In the genomic region with DNA sequence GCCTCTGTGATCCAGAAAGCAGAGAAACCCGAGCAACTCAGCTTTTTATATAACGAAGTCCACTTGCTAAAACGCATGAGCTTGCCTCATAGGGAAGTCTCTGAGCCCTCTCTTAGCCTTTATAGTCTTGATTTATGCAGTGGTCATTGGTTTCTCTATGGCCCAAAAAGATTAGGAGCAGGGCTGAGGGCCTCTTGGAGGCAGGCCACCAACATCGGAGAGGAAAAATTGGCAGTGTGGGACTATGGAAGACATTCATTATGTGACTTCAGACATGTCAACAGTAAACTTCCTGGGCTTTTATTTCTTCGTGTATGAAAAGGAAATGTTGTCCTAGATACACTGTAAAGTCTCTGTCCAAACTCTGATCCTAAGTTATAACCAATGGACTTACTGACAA, we compare ENCODE assay signal across 2 cellular contexts.
TF ChIP-seq lines count a peak whose summit lies in the region.

No MANE protein-coding gene starts in this region.

TF ChIP-seq in IMR-90, 13 proteins besides CTCF, POLR2A, EP300 and RAD21:
- TF ChIP-seq RCOR1 (IDR thresholded peaks at IDR 0.05; ENCODE audit: insufficient replicate concordance, low read length) (no peak), BHLHE40 (IDR thresholded peaks at IDR 0.05; ENCODE audit: low read depth, low read length) (no peak), SMC3 (IDR thresholded peaks at IDR 0.05; ENCODE audit: low read depth, low read length) (no peak), CHD1 (IDR thresholded peaks at IDR 0.05; ENCODE audit: low read depth, low read length) (no peak), RFX5 (IDR thresholded peaks at IDR 0.05; ENCODE audit: low read depth, low read length) (no peak), CEBPB (IDR thresholded peaks at IDR 0.05; ENCODE audit: low read depth, low read length) (no peak)
- TF ChIP-seq, protein P1, sequence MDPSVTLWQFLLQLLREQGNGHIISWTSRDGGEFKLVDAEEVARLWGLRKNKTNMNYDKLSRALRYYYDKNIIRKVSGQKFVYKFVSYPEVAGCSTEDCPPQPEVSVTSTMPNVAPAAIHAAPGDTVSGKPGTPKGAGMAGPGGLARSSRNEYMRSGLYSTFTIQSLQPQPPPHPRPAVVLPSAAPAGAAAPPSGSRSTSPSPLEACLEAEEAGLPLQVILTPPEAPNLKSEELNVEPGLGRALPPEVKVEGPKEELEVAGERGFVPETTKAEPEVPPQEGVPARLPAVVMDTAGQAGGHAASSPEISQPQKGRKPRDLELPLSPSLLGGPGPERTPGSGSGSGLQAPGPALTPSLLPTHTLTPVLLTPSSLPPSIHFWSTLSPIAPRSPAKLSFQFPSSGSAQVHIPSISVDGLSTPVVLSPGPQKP (IDR thresholded peaks at IDR 0.05; ENCODE audit: borderline replicate concordance, low read depth, low read length), result no peak

TF ChIP-seq in K562, 482 proteins besides CTCF, POLR2A, EP300 and RAD21:
- TF ChIP-seq ZNF696 (CRISPR knock-in tag; conservative IDR thresholded peaks at IDR 0.05) (no peak), TAF7 (tag; IDR thresholded peaks at IDR 0.05) (no peak), GTF2F1 (IDR thresholded peaks at IDR 0.05; ENCODE audit: low read depth, low read length) (no peak), ZFP36 (IDR thresholded peaks at IDR 0.05; ENCODE audit: low read depth, low read length, partially characterized antibody) (peak; percentile 60), ZNF431 (CRISPR knock-in tag; IDR thresholded peaks at IDR 0.05) (no peak), ZFX (CRISPR knock-in tag; IDR thresholded peaks at IDR 0.05) (peak; percentile 31; the same call in 1 of the 2 replicates), SMAD3 (CRISPR knock-in tag; conservative IDR thresholded peaks at IDR 0.05) (no peak), CBFA2T3 (IDR thresholded peaks at IDR 0.05) (peak; percentile 35; the same call in 1 of the 2 replicates), MYNN (IDR thresholded peaks at IDR 0.05) (peak; percentile 35; the same call in 1 of the 2 replicates), MYNN (CRISPR knock-in tag; IDR thresholded peaks at IDR 0.05) (no peak), PHF21A (IDR thresholded peaks at IDR 0.05; ENCODE audit: borderline replicate concordance, low read depth) (no peak), CBX3 (IDR thresholded peaks at IDR 0.05; ENCODE audit: borderline replicate concordance in 1 of 2, low read length in 2 of 2) (no peak), ZBTB17 (CRISPR knock-in tag; IDR thresholded peaks at IDR 0.05) (0 out of 2 replicates have a peak, but pooled peaks have one; percentile 14), MEIS2 (IDR thresholded peaks at IDR 0.05; ENCODE audit: partially characterized antibody) (peak; percentile 90), TCF3 (CRISPR knock-in tag; IDR thresholded peaks at IDR 0.05) (0 out of 2 replicates have a peak, but pooled peaks have one; percentile 21), ARID1B (IDR thresholded peaks at IDR 0.05) (peak; percentile 27; the same call in 1 of the 2 replicates), MTA2 (IDR thresholded peaks at IDR 0.05; ENCODE audit: low read depth) (no peak)
- TF ChIP-seq, protein P2, sequence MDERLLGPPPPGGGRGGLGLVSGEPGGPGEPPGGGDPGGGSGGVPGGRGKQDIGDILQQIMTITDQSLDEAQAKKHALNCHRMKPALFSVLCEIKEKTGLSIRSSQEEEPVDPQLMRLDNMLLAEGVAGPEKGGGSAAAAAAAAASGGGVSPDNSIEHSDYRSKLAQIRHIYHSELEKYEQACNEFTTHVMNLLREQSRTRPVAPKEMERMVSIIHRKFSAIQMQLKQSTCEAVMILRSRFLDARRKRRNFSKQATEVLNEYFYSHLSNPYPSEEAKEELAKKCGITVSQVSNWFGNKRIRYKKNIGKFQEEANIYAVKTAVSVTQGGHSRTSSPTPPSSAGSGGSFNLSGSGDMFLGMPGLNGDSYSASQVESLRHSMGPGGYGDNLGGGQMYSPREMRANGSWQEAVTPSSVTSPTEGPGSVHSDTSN (CRISPR knock-in tag; IDR thresholded peaks at IDR 0.05; ENCODE audit: low read depth), result no peak
- TF ChIP-seq, protein P2 (tag; conservative IDR thresholded peaks at IDR 0.05; ENCODE audit: low read depth), result peak; percentile 88
- TF ChIP-seq, protein P3, sequence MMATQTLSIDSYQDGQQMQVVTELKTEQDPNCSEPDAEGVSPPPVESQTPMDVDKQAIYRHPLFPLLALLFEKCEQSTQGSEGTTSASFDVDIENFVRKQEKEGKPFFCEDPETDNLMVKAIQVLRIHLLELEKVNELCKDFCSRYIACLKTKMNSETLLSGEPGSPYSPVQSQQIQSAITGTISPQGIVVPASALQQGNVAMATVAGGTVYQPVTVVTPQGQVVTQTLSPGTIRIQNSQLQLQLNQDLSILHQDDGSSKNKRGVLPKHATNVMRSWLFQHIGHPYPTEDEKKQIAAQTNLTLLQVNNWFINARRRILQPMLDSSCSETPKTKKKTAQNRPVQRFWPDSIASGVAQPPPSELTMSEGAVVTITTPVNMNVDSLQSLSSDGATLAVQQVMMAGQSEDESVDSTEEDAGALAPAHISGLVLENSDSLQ (IDR thresholded peaks at IDR 0.05), result peak; percentile 48; the same call in 1 of the 2 replicates
- TF ChIP-seq, protein P4, sequence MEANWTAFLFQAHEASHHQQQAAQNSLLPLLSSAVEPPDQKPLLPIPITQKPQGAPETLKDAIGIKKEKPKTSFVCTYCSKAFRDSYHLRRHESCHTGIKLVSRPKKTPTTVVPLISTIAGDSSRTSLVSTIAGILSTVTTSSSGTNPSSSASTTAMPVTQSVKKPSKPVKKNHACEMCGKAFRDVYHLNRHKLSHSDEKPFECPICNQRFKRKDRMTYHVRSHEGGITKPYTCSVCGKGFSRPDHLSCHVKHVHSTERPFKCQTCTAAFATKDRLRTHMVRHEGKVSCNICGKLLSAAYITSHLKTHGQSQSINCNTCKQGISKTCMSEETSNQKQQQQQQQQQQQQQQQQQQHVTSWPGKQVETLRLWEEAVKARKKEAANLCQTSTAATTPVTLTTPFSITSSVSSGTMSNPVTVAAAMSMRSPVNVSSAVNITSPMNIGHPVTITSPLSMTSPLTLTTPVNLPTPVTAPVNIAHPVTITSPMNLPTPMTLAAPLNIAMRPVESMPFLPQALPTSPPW (CRISPR knock-in tag; IDR thresholded peaks at IDR 0.05), result peak; percentile 35; the same call in 1 of the 2 replicates
- TF ChIP-seq, protein P5, sequence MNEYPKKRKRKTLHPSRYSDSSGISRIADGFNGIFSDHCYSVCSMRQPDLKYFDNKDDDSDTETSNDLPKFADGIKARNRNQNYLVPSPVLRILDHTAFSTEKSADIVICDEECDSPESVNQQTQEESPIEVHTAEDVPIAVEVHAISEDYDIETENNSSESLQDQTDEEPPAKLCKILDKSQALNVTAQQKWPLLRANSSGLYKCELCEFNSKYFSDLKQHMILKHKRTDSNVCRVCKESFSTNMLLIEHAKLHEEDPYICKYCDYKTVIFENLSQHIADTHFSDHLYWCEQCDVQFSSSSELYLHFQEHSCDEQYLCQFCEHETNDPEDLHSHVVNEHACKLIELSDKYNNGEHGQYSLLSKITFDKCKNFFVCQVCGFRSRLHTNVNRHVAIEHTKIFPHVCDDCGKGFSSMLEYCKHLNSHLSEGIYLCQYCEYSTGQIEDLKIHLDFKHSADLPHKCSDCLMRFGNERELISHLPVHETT (CRISPR knock-in tag; conservative IDR thresholded peaks at IDR 0.05 in 1 of 2, IDR thresholded peaks at IDR 0.05 in 1 of 2), result 0 out of 4 replicates have a peak, but pooled peaks of 1 of the 2 experiments have one; percentile 46
- TF ChIP-seq, protein P6, sequence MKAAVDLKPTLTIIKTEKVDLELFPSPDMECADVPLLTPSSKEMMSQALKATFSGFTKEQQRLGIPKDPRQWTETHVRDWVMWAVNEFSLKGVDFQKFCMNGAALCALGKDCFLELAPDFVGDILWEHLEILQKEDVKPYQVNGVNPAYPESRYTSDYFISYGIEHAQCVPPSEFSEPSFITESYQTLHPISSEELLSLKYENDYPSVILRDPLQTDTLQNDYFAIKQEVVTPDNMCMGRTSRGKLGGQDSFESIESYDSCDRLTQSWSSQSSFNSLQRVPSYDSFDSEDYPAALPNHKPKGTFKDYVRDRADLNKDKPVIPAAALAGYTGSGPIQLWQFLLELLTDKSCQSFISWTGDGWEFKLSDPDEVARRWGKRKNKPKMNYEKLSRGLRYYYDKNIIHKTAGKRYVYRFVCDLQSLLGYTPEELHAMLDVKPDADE (conservative IDR thresholded peaks at IDR 0.05; ENCODE audit: control insufficient read depth, low read depth, low read length), result no peak
- TF ChIP-seq, protein P7, sequence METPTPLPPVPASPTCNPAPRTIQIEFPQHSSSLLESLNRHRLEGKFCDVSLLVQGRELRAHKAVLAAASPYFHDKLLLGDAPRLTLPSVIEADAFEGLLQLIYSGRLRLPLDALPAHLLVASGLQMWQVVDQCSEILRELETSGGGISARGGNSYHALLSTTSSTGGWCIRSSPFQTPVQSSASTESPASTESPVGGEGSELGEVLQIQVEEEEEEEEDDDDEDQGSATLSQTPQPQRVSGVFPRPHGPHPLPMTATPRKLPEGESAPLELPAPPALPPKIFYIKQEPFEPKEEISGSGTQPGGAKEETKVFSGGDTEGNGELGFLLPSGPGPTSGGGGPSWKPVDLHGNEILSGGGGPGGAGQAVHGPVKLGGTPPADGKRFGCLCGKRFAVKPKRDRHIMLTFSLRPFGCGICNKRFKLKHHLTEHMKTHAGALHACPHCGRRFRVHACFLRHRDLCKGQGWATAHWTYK (CRISPR knock-in tag; IDR thresholded peaks at IDR 0.05), result 0 out of 2 replicates have a peak, but pooled peaks have one; percentile 49
